16 cellular contexts compared by ENCODE assay signal in genomic region chr6:47159763-47160162, GRCh38.
"Had no signal": no experiment of that assay in that cellular context is flagged by ENCODE, and none has a peak within 500 bp of the region (broad histone marks: within the 10 kb centered on the region; RNA-seq: fewer than 3 reads in every experiment).

No MANE protein-coding gene starts in this region.

- H3K4me3 ChIP-seq: dorsolateral prefrontal cortex, heart left ventricle, left ventricle myocardium inferior, lower lobe of right lung, right atrium auricular region, stomach, thoracic aorta, transverse colon had no signal

- DNase-seq: cortex of kidney; dorsolateral prefrontal cortex; effector CD8-positive, alpha-beta T cell; heart left ventricle; hypothalamus; left ventricle myocardium inferior; lower lobe of right lung; natural killer cell; small intestine; stimulated activated CD4-positive, alpha-beta T cell treated with anti-CD3 and anti-CD28 coated beads, Interleukin-12 subunit alpha, Interleukin-12 subunit beta, amount 100 ng/mL, for 4 hours; stimulated activated naive CD4-positive, alpha-beta T cell; stomach; substantia nigra; transverse colon had no signal
